In genomic region chr6:32967151-32968091, GRCh38 we compare ENCODE assay signal across 7 cellular contexts. TPM values are rescaled to one million over a fixed set of nuclear protein-coding genes. Genes with fewer than 3 reads are reported as not detected.
DNase-seq lines count a peak whose midpoint lies in the region; ATAC-seq and TF ChIP-seq lines count a peak whose summit lies in the region.

No MANE protein-coding gene starts in this region.

- H3K4me1 ChIP-seq in RWPE2 (ENCODE audit: insufficient read depth, poor library complexity, severe bottlenecking) (no peaks in the 10 kb centered on the region), colonic mucosa (peaks cover 9% of the 10 kb centered on the region), upper lobe of right lung (peaks cover 17% of the 10 kb centered on the region)

- no peaks in the 10 kb centered on the region for H3K9me3 ChIP-seq in RWPE2 (ENCODE audit: severe bottlenecking)
- no peaks in the 10 kb centered on the region for H3K9me3 ChIP-seq in colonic mucosa
- H3K9me3 ChIP-seq in upper lobe of right lung: no peaks in the 10 kb centered on the region

- ATAC-seq in RWPE2 (ENCODE audit: low read depth) (no peak), memory B cell (ENCODE audit: low read depth) (no peak), upper lobe of right lung (no peak)

- DNase-seq in ELF-1 (ENCODE audit: low read depth, low spot score) (peak; percentile 70), KBM-7 (peak; percentile 65), RWPE2 (ENCODE audit: low spot score) (no peak), colonic mucosa (peak; percentile 70), memory B cell (ENCODE audit: low spot score in 2 of 2) (peak; percentile 26 to 44), upper lobe of right lung (no peak), mesenteric fat pad (ENCODE audit: low spot score) (no peak)

- H3K27ac ChIP-seq in RWPE2 (ENCODE audit: poor library complexity, severe bottlenecking) (peak overlapping the region; percentile 99), colonic mucosa (peak overlapping the region; percentile 96), upper lobe of right lung (peak overlapping the region; percentile 99)

- H3K27ac Mint-ChIP-seq in memory B cell: peak overlapping the region; percentile 99

- peak overlapping the region; percentile 95 to 100 for H3K9ac ChIP-seq in colonic mucosa (ENCODE audit: low read depth in 2 of 2, low read length in 2 of 2)

- peak overlapping the region; percentile 98 for H3K4me3 Mint-ChIP-seq in memory B cell

- H3K36me3 Mint-ChIP-seq in memory B cell: peaks cover 4% of the 10 kb centered on the region

- H3K36me3 ChIP-seq in RWPE2 (ENCODE audit: low read depth) (peaks cover 17% of the 10 kb centered on the region), colonic mucosa (no peaks in the 10 kb centered on the region), upper lobe of right lung (peaks cover 4% of the 10 kb centered on the region)

- TF ChIP-seq CTCF in RWPE2 (IDR thresholded peaks at IDR 0.05; ENCODE audit: poor library complexity, severe bottlenecking): peak; percentile 76
- TF ChIP-seq CTCF in colonic mucosa (IDR thresholded peaks at IDR 0.05): peak; percentile 45
- TF ChIP-seq CTCF in upper lobe of right lung (IDR thresholded peaks at IDR 0.05): peak; percentile 54

- H3K4me3 ChIP-seq in RWPE2 (ENCODE audit: severe bottlenecking): peak overlapping the region; percentile 54
- peak overlapping the region; percentile 91 for H3K4me3 ChIP-seq in colonic mucosa
- peak overlapping the region; percentile 74 for H3K4me3 ChIP-seq in upper lobe of right lung

- H3K27me3 ChIP-seq in RWPE2 (ENCODE audit: insufficient read depth, poor library complexity, severe bottlenecking): no peaks in the 10 kb centered on the region
- H3K27me3 ChIP-seq in colonic mucosa: no peaks in the 10 kb centered on the region
- no peaks in the 10 kb centered on the region for H3K27me3 ChIP-seq in upper lobe of right lung

- H3K4me1 Mint-ChIP-seq in memory B cell: peaks cover 32% of the 10 kb centered on the region

- in situ Hi-C loops in KBM-7 (cut with MboI; ENCODE audit: low pct_unique_long_range_greater_than_20kb, low sequenced_read_pairs): no loop called here

- intact Hi-C loops in colonic mucosa (cut with DNase I): no loop called here
- intact Hi-C loops in upper lobe of right lung (cut with DNase I): no loop called here

- no peaks in the 10 kb centered on the region for H3K27me3 Mint-ChIP-seq in memory B cell

- no peaks in the 10 kb centered on the region for H3K9me3 Mint-ChIP-seq in memory B cell

RNA-seq across cellular contexts. Expression of gene BRD2, which starts 1.0 kb away (rescaled TPM):
- total RNA-seq in colonic mucosa: 100 to 1,000 TPM; 149 to 167 TPM
- 155 TPM for total RNA-seq in upper lobe of right lung
- total RNA-seq in mesenteric fat pad: 132 TPM

RNA-seq across cellular contexts. Expression of gene HLA-DMA, which starts 14.5 kb away (rescaled TPM):
- 10 to 100 TPM; 14.5 to 26.1 TPM for total RNA-seq in colonic mucosa
- total RNA-seq in upper lobe of right lung: 197 TPM
- total RNA-seq in mesenteric fat pad: 42.9 TPM

RNA-seq across cellular contexts. Expression of gene HLA-DMB, which starts 26.6 kb away (rescaled TPM):
- total RNA-seq in colonic mucosa (10 to 100 TPM in 1 of 2 donors, 1 to 10 TPM in 1; 6.7 to 28.8 TPM), upper lobe of right lung (140 TPM), mesenteric fat pad (12.3 TPM)

RNA-seq across cellular contexts. Expression of gene HLA-DOA, which starts 42.0 kb away (rescaled TPM):
- 1 to 10 TPM; 1.6 to 4.3 TPM for total RNA-seq in colonic mucosa
- 25.2 TPM for total RNA-seq in upper lobe of right lung
- total RNA-seq in mesenteric fat pad: 5.0 TPM

Comparison
In these comparisons a context has a peak if more than half of its experiments do, and no peak if none do; other contexts are left out.
1. DNase-seq: peak in ELF-1 (single experiment), KBM-7 (single experiment), colonic mucosa (single experiment) and memory B cell (2 of 2); none in RWPE2 (single experiment), upper lobe of right lung (single experiment) and mesenteric fat pad (single experiment).
2. Peak in every context shown above with its lines, with median percentiles within 50 percentile points of each other: H3K27ac ChIP-seq, H3K4me3 ChIP-seq and CTCF ChIP-seq.